ENCODE assay signal across 25 cellular contexts in the genomic region with DNA sequence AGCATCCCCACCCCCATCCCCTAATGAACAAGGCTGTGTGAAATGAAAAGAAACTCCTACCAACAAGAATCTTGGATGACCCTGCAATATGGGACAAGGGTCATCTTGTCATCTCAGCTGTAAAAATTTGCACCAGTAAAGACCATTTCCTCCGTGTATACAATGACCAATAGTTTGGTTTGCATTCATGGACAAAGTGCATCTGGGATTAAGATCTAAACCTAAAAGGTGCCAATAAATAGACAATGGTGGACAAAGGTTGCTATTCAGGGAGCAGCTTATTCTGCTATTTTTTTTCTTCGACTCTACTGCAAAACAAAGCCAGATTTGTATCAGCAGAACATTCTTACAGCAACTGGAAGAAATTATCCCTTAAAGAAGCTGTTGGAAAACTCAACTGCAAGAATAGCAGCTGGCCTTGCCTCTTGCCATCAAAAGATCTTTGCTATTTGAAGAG. TPM values are rescaled to one million over a fixed set of nuclear protein-coding genes. Genes with fewer than 3 reads are reported as not detected.
DNase-seq lines count a peak whose midpoint lies in the region; ATAC-seq and TF ChIP-seq lines count a peak whose summit lies in the region.
"Had no signal": no experiment of that assay in that cellular context is flagged by ENCODE, and none has a peak within 500 bp of the region (broad histone marks: within the 10 kb centered on the region; RNA-seq: fewer than 3 reads in every experiment).

No MANE protein-coding gene starts in this region.

- H3K23ac ChIP-seq in trophoblast cell (ENCODE audit: low read length), result no peak overlapping the region

- H3K18ac ChIP-seq in trophoblast cell (ENCODE audit: low read length), result no peak overlapping the region

- TF ChIP-seq POLR2A in gastroesophageal sphincter (IDR thresholded peaks at IDR 0.05), result no peak
- TF ChIP-seq POLR2A in adrenal gland (IDR thresholded peaks at IDR 0.05), result no peak

- H4K12ac ChIP-seq in trophoblast cell (ENCODE audit: low read depth, low read length), result no peak overlapping the region

- DNase-seq in HAP-1 (ENCODE audit: low spot score in 2 of 2) (peak; percentile 22 to 75), globus pallidus (ENCODE audit: low spot score) (peak; percentile 55), trophoblast cell (no peak), NCI-H748 treated with DMSO at 0.1 percent for 48 hours (lab: John Stamatoyannopoulos, UW) (no peak), NCI-H187 treated with DMSO at 0.1 percent for 48 hours (lab: John Stamatoyannopoulos, UW) (no peak), adrenal gland (no peak)
- DNase-seq: activated CD4-positive, alpha-beta T cell treated with anti-CD3 and anti-CD28 coated beads for 1 hour; activated CD8-positive, alpha-beta T cell treated with anti-CD3 and anti-CD28 coated beads for 36 hours; activated effector memory CD4-positive, alpha-beta T cell treated with anti-CD3 and anti-CD28 coated beads, Interleukin-2, amount 50 U/mL, for 16 hours; activated naive CD8-positive, alpha-beta T cell treated with anti-CD3 and anti-CD28 coated beads, Interleukin-2, amount 50 U/mL, for 24 hours; BE2C; DMS79 treated with DMSO at 0.1 percent for 48 hours; GM23248; HFFc6; KG1; left lung; MV-4-11; NCI-H2171; NCI-H510A treated with DMSO at 0.1 percent for 48 hours; stimulated activated CD4-positive, alpha-beta T cell treated with anti-CD3 and anti-CD28 coated beads, Interleukin-2, amount 100 ng/mL, for 24 hours had no signal

- H2AK5ac ChIP-seq in trophoblast cell (ENCODE audit: low read length), result no peak overlapping the region

- no peak for TF ChIP-seq EP300 in gastroesophageal sphincter (IDR thresholded peaks at IDR 0.05)

- intact Hi-C loops in adrenal gland (cut with DNase I), result loop anchor here in 1 of 2 donors (10.0 kb wide), 1 partner anchor 130 kb away; no protein-coding TSS in a partner anchor

- no peak overlapping the region for H2BK120ac ChIP-seq in trophoblast cell (ENCODE audit: insufficient read depth, low read length, poor library complexity)

- H3K4me1 ChIP-seq in HAP-1 (peaks cover 14% of the 10 kb centered on the region), trophoblast cell (ENCODE audit: control insufficient read depth in 1 of 2, insufficient read depth in 2 of 2, low read length in 2 of 2) (peaks cover 31 to 32% of the 10 kb centered on the region in 2 experiments), gastroesophageal sphincter (peaks cover 0 to 76% (median 8%) of the 10 kb centered on the region in 3 donors), adrenal gland (replicated peaks in 1 of 2) (peaks cover 0 to 3% of the 10 kb centered on the region in 2 donors)
- H3K4me1 ChIP-seq: BE2C had no signal

- H3K4me3 ChIP-seq in HAP-1, result no peak overlapping the region
- no peak overlapping the region for H3K4me3 ChIP-seq in trophoblast cell (ENCODE audit: low read depth, low read length)
- H3K4me3 ChIP-seq in gastroesophageal sphincter, result no peak overlapping the region
- H3K4me3 ChIP-seq in adrenal gland, result no peak overlapping the region
- H3K4me3 ChIP-seq: GM23248, left lung, skin epidermis, suprapubic skin had no signal

- H3K9ac ChIP-seq in trophoblast cell (ENCODE audit: low read length), result no peak overlapping the region
- H3K9ac ChIP-seq: GM23248 had no signal

- H4K8ac ChIP-seq in trophoblast cell (ENCODE audit: low read depth, low read length), result no peak overlapping the region

- H2AFZ ChIP-seq in trophoblast cell (ENCODE audit: insufficient read depth, low read length, poor library complexity), result no peak overlapping the region
- H2AFZ ChIP-seq: GM23248 had no signal

- H3K79me1 ChIP-seq in trophoblast cell (ENCODE audit: low read length), result peaks cover 15% of the 10 kb centered on the region

- no peak overlapping the region for H3K4me2 ChIP-seq in trophoblast cell (ENCODE audit: low read length)

- no CpG with 5 or more reads among the region's 2 CpGs for WGBS in trophoblast cell (ENCODE audit: extremely low coverage, insufficient coverage, insufficient read length)
- WGBS in gastroesophageal sphincter (ENCODE audit: low coverage in 1 of 2), 2 donors, result 38 to 44% methylated on average over 2 of the region's 2 CpGs
- 46 to 69% (median 59%) methylated on average over 2 of the region's 2 CpGs for WGBS in adrenal gland, 4 donors

- no peak for ATAC-seq in gastroesophageal sphincter
- ATAC-seq: activated CD8-positive, alpha-beta T cell treated with anti-CD3 and anti-CD28 coated beads for 36 hours; activated naive CD8-positive, alpha-beta T cell treated with anti-CD3 and anti-CD28 coated beads, Interleukin-2, amount 50 U/mL, for 24 hours; left lung had no signal

- no peak overlapping the region for H2BK5ac ChIP-seq in trophoblast cell (ENCODE audit: low read depth, low read length, poor library complexity)

- H3K9me3 ChIP-seq in HAP-1 (no peaks in the 10 kb centered on the region), trophoblast cell (ENCODE audit: insufficient read depth, low read depth, low read length) (peaks cover 2% of the 10 kb centered on the region), gastroesophageal sphincter (no peaks in the 10 kb centered on the region), adrenal gland (replicated peaks in 1 of 3) (no peaks in the 10 kb centered on the region)
- H3K9me3 ChIP-seq: BE2C, left lung, neutrophil, suprapubic skin had no signal

- peak overlapping the region; percentile 16 for H2BK12ac ChIP-seq in trophoblast cell (ENCODE audit: low read length)

- peaks cover 14% of the 10 kb centered on the region; the same call in 1 of the 2 replicates for H3K27me3 ChIP-seq in HAP-1 (ENCODE audit: low read depth)
- no peaks in the 10 kb centered on the region for H3K27me3 ChIP-seq in trophoblast cell (ENCODE audit: insufficient read depth, low read length)
- no peaks in the 10 kb centered on the region for H3K27me3 ChIP-seq in gastroesophageal sphincter
- no peaks in the 10 kb centered on the region for H3K27me3 ChIP-seq in adrenal gland
- H3K27me3 ChIP-seq: BE2C, left lung, neutrophil, suprapubic skin had no signal

- H3K79me2 ChIP-seq in trophoblast cell (ENCODE audit: control insufficient read depth, insufficient read depth, low read length, poor library complexity), result peaks cover 2% of the 10 kb centered on the region

- H3K14ac ChIP-seq in trophoblast cell (ENCODE audit: low read length), result no peak overlapping the region

- no peak overlapping the region for H4K91ac ChIP-seq in trophoblast cell (ENCODE audit: low read depth, low read length)

- TF ChIP-seq CTCF in gastroesophageal sphincter (IDR thresholded peaks at IDR 0.05) (no peak), adrenal gland (IDR thresholded peaks at IDR 0.05) (no peak)

- in situ Hi-C loops in HAP-1 (cut with MboI; ENCODE audit: low sequenced_read_pairs), result no loop called here

- no peak overlapping the region for H3K4ac ChIP-seq in trophoblast cell (ENCODE audit: low read depth, low read length)

- H3K27ac ChIP-seq in angular gyrus (ENCODE audit: low read depth, low read length) (peak overlapping the region; percentile 81), trophoblast cell (ENCODE audit: low read depth, low read length) (no peak overlapping the region), gastroesophageal sphincter (peak overlapping the region in 2 of 4 donors; percentile 13 to 28), adrenal gland (no peak overlapping the region)
- H3K27ac ChIP-seq: GM23248, left lung, neutrophil, skin epidermis, suprapubic skin had no signal

- H3K36me3 ChIP-seq in HAP-1 (replicated peaks), result no peaks in the 10 kb centered on the region
- no peaks in the 10 kb centered on the region for H3K36me3 ChIP-seq in trophoblast cell (ENCODE audit: control insufficient read depth in 1 of 2, insufficient read depth in 2 of 2, low read length in 2 of 2)
- peaks cover 0 to 66% of the 10 kb centered on the region in 2 donors for H3K36me3 ChIP-seq in gastroesophageal sphincter
- H3K36me3 ChIP-seq in adrenal gland (replicated peaks in 1 of 2), result no peaks in the 10 kb centered on the region
- H3K36me3 ChIP-seq: BE2C had no signal

RNA-seq across cellular contexts. Expression of gene MGLL, which starts 8.0 kb away (rescaled TPM):
- 8.0 and 9.2 TPM in 2 replicates for polyA plus RNA-seq in trophoblast cell (2013)
- total RNA-seq in gastroesophageal sphincter, result 100 to 1,000 TPM in 1 of 4 donors, 10 to 100 TPM in 3; 39.2 to 171 (median 55.8) TPM
- total RNA-seq in adrenal gland, result 10 to 100 TPM; 26.5 to 42.3 (median 36.0) TPM
- 10 to 100 TPM; 18.8 to 48.1 (median 19.7) TPM for polyA plus RNA-seq in adrenal gland

Comparison
In these comparisons a context has a peak if more than half of its experiments do, and no peak if none do; other contexts are left out.
1. DNase-seq: peak in HAP-1 (2 of 2) and globus pallidus (single experiment); none in trophoblast cell (0 of 2), NCI-H748 treated with DMSO at 0.1 percent for 48 hours (single experiment), NCI-H187 treated with DMSO at 0.1 percent for 48 hours (single experiment) and adrenal gland (0 of 7).